In the genomic region with DNA sequence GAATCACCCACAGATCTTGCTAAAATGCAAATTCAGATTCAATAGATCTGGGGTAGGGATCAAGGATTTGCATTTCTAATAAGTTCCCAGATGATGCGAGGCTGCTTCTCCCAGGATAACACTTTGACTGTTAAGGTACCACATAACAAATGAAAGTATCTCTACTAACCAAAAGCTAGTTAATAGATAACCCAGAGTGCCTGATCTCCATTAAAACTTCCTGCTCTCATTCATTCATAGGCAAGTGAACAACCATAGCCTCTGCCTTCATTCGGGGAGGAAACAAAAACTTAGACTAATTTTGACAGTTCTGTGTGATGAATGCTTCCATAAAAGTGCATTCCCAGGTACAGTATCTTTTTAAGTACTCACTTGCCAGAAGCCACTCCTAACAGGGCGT, we compare ENCODE assay signal across 20 cellular contexts.
A peak's percentile ranks its signal among the peaks of the same experiment; 100 is the strongest.
DNase-seq lines count a peak whose midpoint lies in the region; ATAC-seq, FAIRE-seq and TF ChIP-seq lines count a peak whose summit lies in the region.
"Had no signal": no experiment of that assay in that cellular context is flagged by ENCODE, and none has a peak within 500 bp of the region (broad histone marks: within the 10 kb centered on the region; RNA-seq: fewer than 3 reads in every experiment).

No MANE protein-coding gene starts in this region.

- ATAC-seq in right lobe of liver (peak; percentile 21 to 66 (median 36)), HepG2 (no peak), HG02852 (IDR thresholded peaks at IDR 0.05; ENCODE audit: unreplicated experiment) (no peak), GM18502 (IDR thresholded peaks at IDR 0.05; ENCODE audit: poor library complexity, unreplicated experiment) (no peak), HG02885 (IDR thresholded peaks at IDR 0.05; ENCODE audit: poor library complexity, unreplicated experiment) (no peak)
- ATAC-seq: HCT116, K562 had no signal

- H3K4me1 ChIP-seq in right lobe of liver: peaks cover 0 to 23% (median 9%) of the 10 kb centered on the region in 4 donors
- no peaks in the 10 kb centered on the region for H3K4me1 ChIP-seq in HepG2 (ENCODE audit: insufficient read depth, low read length)

- 25% methylated on average over 3 of the region's 3 CpGs for whole genome bisulfite sequencing in right lobe of liver (ENCODE audit: insufficient coverage, low coverage, low lambda C conversion rate, missing lambda C conversion rate)
- under 1% methylated on average over 3 of the region's 3 CpGs for WGBS in HepG2 (ENCODE audit: low lambda C conversion rate)

- TF ChIP-seq POLR2A in right lobe of liver (IDR thresholded peaks at IDR 0.05) (no peak), HepG2 (IDR thresholded peaks at IDR 0.05; ENCODE audit: insufficient read depth in 1 of 2, low read depth in 2 of 2, low read length in 2 of 2) (no peak)

- no peaks in the 10 kb centered on the region for H3K79me2 ChIP-seq in HepG2 (ENCODE audit: insufficient read depth, low read length)

- TF ChIP-seq RAD21 in HepG2 (CRISPR knock-in tag; IDR thresholded peaks at IDR 0.05): no peak

- no peaks in the 10 kb centered on the region for H4K20me1 ChIP-seq in HepG2 (ENCODE audit: insufficient read depth, low read length)
- H4K20me1 ChIP-seq: BLaER1 had no signal

- POLR2A ChIA-PET in HepG2 (lab: Yijun Ruan, JAX): no interaction called here

- no peaks in the 10 kb centered on the region for H3K27me3 ChIP-seq in right lobe of liver
- H3K27me3 ChIP-seq in HepG2 (ENCODE audit: control insufficient read depth in 1 of 2, insufficient read depth in 2 of 2, low read length in 2 of 2): no peaks in the 10 kb centered on the region
- H3K27me3 ChIP-seq: BLaER1 had no signal

- CTCF ChIA-PET in HepG2 (lab: Yijun Ruan, JAX; ENCODE audit: low intra/inter-chr PET ratio, low total read pairs): no interaction called here

- H3K27ac ChIP-seq in right lobe of liver (peak overlapping the region in 1 of 3 donors; percentile 62), HepG2 (ENCODE audit: extremely low read length, insufficient read depth, low read length) (no peak overlapping the region)
- H3K27ac ChIP-seq: 22Rv1, BLaER1 had no signal

- intact Hi-C loops in right lobe of liver (cut with DNase I): no loop called here
- intact Hi-C loops in HepG2 (cut with micrococcal nuclease; ENCODE audit: unreplicated experiment): no loop called here

- no peak overlapping the region for H3K4me2 ChIP-seq in HepG2 (ENCODE audit: low read depth, low read length)
- H3K4me2 ChIP-seq: BLaER1 had no signal

- TF ChIP-seq EP300 in HepG2 (IDR thresholded peaks at IDR 0.05; ENCODE audit: low read depth in 2 of 2, low read length in 2 of 2): no peak
- no peak for TF ChIP-seq EP300 in HepG2 (CRISPR knock-in tag; IDR thresholded peaks at IDR 0.05; ENCODE audit: borderline replicate concordance)

- H3K36me3 ChIP-seq in right lobe of liver (no peaks in the 10 kb centered on the region), HepG2 (replicated peaks in 1 of 2; ENCODE audit: control insufficient read depth in 1 of 2, insufficient read depth in 2 of 2, low read length in 2 of 2) (no peaks in the 10 kb centered on the region)
- H3K36me3 ChIP-seq: BLaER1 had no signal

- H3K9me3 ChIP-seq in right lobe of liver (no peaks in the 10 kb centered on the region), HepG2 (ENCODE audit: low read length) (no peaks in the 10 kb centered on the region)

- H3K9ac ChIP-seq in HepG2 (ENCODE audit: insufficient read depth, low read depth, low read length): no peak overlapping the region
- H3K9ac ChIP-seq: BLaER1 had no signal

- TF ChIP-seq CTCF in right lobe of liver (IDR thresholded peaks at IDR 0.05) (no peak), HepG2 (CRISPR knock-in tag; IDR thresholded peaks at IDR 0.05) (no peak)

- in situ Hi-C loops in HepG2 (cut with HindIII; ENCODE audit: extremely low pct_ligation_motif_present, low pct_unique_long_range_greater_than_20kb): no loop called here

- no peak for FAIRE-seq in HepG2 (lab: Jason Lieb, UNC)
- FAIRE-seq: GM12892, K562 had no signal

- BruUV-seq in HepG2 (replicated peaks; lab: Mats Ljungman, UMichigan): no TSS peak

- H3K4me3 ChIP-seq in right lobe of liver: no peak overlapping the region
- no peak overlapping the region for H3K4me3 ChIP-seq in HepG2 (replicated peaks in 1 of 3; ENCODE audit: insufficient read depth in 1 of 3, low read depth in 2 of 3, low read length in 3 of 3)
- H3K4me3 ChIP-seq: BLaER1, K562 had no signal

- no peak overlapping the region for H2AFZ ChIP-seq in HepG2 (ENCODE audit: low read length)

- DNase-seq in right lobe of liver (no peak), HepG2 (ENCODE audit: low spot score) (no peak), SW480 (ENCODE audit: low spot score) (peak; percentile 24), left kidney (ENCODE audit: low read depth, low spot score) (peak; percentile 4)
- DNase-seq: Calu3; CD4-positive, alpha-beta memory T cell; DMS79; GDM1; GOT3; H7; HFFc6; IMR-90 had no signal

TF ChIP-seq in HepG2, 621 proteins besides CTCF, POLR2A, EP300 and RAD21:
- TF ChIP-seq ZBTB38 (CRISPR knock-in tag; IDR thresholded peaks at IDR 0.05): no peak
- TF ChIP-seq ZNF709 (CRISPR knock-in tag; IDR thresholded peaks at IDR 0.05): no peak
- TF ChIP-seq, protein P1, sequence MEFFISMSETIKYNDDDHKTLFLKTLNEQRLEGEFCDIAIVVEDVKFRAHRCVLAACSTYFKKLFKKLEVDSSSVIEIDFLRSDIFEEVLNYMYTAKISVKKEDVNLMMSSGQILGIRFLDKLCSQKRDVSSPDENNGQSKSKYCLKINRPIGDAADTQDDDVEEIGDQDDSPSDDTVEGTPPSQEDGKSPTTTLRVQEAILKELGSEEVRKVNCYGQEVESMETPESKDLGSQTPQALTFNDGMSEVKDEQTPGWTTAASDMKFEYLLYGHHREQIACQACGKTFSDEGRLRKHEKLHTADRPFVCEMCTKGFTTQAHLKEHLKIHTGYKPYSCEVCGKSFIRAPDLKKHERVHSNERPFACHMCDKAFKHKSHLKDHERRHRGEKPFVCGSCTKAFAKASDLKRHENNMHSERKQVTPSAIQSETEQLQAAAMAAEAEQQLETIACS (CRISPR knock-in tag; IDR thresholded peaks at IDR 0.05): no peak
- no peak for TF ChIP-seq NPAS2 (CRISPR knock-in tag; IDR thresholded peaks at IDR 0.05; ENCODE audit: borderline replicate concordance)
- no peak for TF ChIP-seq ZSCAN9 (CRISPR knock-in tag; IDR thresholded peaks at IDR 0.05; ENCODE audit: borderline replicate concordance)
- TF ChIP-seq, protein P2, sequence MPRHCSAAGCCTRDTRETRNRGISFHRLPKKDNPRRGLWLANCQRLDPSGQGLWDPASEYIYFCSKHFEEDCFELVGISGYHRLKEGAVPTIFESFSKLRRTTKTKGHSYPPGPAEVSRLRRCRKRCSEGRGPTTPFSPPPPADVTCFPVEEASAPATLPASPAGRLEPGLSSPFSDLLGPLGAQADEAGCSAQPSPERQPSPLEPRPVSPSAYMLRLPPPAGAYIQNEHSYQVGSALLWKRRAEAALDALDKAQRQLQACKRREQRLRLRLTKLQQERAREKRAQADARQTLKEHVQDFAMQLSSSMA (CRISPR knock-in tag; IDR thresholded peaks at IDR 0.05): no peak
- TF ChIP-seq SMC3 (IDR thresholded peaks at IDR 0.05; ENCODE audit: low read length): no peak
- no peak for TF ChIP-seq NFE2 (CRISPR knock-in tag; IDR thresholded peaks at IDR 0.05)
- TF ChIP-seq, protein P3, sequence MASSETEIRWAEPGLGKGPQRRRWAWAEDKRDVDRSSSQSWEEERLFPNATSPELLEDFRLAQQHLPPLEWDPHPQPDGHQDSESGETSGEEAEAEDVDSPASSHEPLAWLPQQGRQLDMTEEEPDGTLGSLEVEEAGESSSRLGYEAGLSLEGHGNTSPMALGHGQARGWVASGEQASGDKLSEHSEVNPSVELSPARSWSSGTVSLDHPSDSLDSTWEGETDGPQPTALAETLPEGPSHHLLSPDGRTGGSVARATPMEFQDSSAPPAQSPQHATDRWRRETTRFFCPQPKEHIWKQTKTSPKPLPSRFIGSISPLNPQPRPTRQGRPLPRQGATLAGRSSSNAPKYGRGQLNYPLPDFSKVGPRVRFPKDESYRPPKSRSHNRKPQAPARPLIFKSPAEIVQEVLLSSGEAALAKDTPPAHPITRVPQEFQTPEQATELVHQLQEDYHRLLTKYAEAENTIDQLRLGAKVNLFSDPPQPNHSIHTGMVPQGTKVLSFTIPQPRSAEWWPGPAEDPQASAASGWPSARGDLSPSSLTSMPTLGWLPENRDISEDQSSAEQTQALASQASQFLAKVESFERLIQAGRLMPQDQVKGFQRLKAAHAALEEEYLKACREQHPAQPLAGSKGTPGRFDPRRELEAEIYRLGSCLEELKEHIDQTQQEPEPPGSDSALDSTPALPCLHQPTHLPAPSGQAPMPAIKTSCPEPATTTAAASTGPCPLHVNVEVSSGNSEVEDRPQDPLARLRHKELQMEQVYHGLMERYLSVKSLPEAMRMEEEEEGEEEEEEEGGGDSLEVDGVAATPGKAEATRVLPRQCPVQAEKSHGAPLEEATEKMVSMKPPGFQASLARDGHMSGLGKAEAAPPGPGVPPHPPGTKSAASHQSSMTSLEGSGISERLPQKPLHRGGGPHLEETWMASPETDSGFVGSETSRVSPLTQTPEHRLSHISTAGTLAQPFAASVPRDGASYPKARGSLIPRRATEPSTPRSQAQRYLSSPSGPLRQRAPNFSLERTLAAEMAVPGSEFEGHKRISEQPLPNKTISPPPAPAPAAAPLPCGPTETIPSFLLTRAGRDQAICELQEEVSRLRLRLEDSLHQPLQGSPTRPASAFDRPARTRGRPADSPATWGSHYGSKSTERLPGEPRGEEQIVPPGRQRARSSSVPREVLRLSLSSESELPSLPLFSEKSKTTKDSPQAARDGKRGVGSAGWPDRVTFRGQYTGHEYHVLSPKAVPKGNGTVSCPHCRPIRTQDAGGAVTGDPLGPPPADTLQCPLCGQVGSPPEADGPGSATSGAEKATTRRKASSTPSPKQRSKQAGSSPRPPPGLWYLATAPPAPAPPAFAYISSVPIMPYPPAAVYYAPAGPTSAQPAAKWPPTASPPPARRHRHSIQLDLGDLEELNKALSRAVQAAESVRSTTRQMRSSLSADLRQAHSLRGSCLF (CRISPR knock-in tag; IDR thresholded peaks at IDR 0.05; ENCODE audit: borderline replicate concordance): no peak

Comparison
In these comparisons a context has a peak if more than half of its experiments do, and no peak if none do; other contexts are left out.
1. ATAC-seq: peak in right lobe of liver (4 of 4); none in HepG2 (single experiment), HG02852 (single experiment), GM18502 (single experiment) and HG02885 (single experiment).
2. DNase-seq: peak in SW480 (single experiment) and left kidney (single experiment); none in right lobe of liver (0 of 3) and HepG2 (single experiment).